12 cellular contexts compared by ENCODE assay signal in genomic region chr10:71752391-71753090, GRCh38. TPM values are rescaled to one million over a fixed set of nuclear protein-coding genes. Genes with fewer than 3 reads are reported as not detected.
A peak's percentile ranks its signal among the peaks of the same experiment; 100 is the strongest.
DNase-seq lines count a peak whose midpoint lies in the region; ATAC-seq and TF ChIP-seq lines count a peak whose summit lies in the region.
"Had no signal": no experiment of that assay in that cellular context is flagged by ENCODE, and none has a peak within 500 bp of the region (broad histone marks: within the 10 kb centered on the region; RNA-seq: fewer than 3 reads in every experiment).

No MANE protein-coding gene starts in this region.

- H3K4me3 Mint-ChIP-seq in stimulated activated naive CD8-positive, alpha-beta T cell treated with anti-CD3 and anti-CD28 coated beads, Interleukin-15, Interleukin-2, amounts not matched to agents 100 ng/mL and 50 ng/mL, for 24 hours: no peak overlapping the region
- peak overlapping the region; percentile 45 for H3K4me3 Mint-ChIP-seq in activated naive CD4-positive, alpha-beta T cell treated with anti-CD3 and anti-CD28 coated beads, Interleukin-2, amount 50 U/mL, for 24 hours

- peaks cover 96% of the 10 kb centered on the region for H3K4me1 Mint-ChIP-seq in stimulated activated naive CD8-positive, alpha-beta T cell treated with anti-CD3 and anti-CD28 coated beads, Interleukin-15, Interleukin-2, amounts not matched to agents 100 ng/mL and 50 ng/mL, for 24 hours (ENCODE audit: low read depth)
- peaks cover 93% of the 10 kb centered on the region for H3K4me1 Mint-ChIP-seq in activated naive CD4-positive, alpha-beta T cell treated with anti-CD3 and anti-CD28 coated beads, Interleukin-2, amount 50 U/mL, for 24 hours

- intact Hi-C loops in mucosa of descending colon (cut with DNase I, micrococcal nuclease): no loop called here

- H3K9me3 Mint-ChIP-seq in stimulated activated naive CD8-positive, alpha-beta T cell treated with anti-CD3 and anti-CD28 coated beads, Interleukin-15, Interleukin-2, amounts not matched to agents 100 ng/mL and 50 ng/mL, for 24 hours: no peaks in the 10 kb centered on the region
- no peaks in the 10 kb centered on the region for H3K9me3 Mint-ChIP-seq in activated naive CD4-positive, alpha-beta T cell treated with anti-CD3 and anti-CD28 coated beads, Interleukin-2, amount 50 U/mL, for 24 hours

- no peak for ATAC-seq in stimulated activated naive CD8-positive, alpha-beta T cell treated with anti-CD3 and anti-CD28 coated beads, Interleukin-15, Interleukin-2, amounts not matched to agents 100 U/mL and 50 U/mL, for 24 hours
- ATAC-seq in mucosa of descending colon (peak; percentile 3), HG03354 (IDR thresholded peaks at IDR 0.05; ENCODE audit: poor library complexity, severe bottlenecking, unreplicated experiment) (no peak), HG03196 (IDR thresholded peaks at IDR 0.05; ENCODE audit: unreplicated experiment) (no peak)

- no peak overlapping the region for H3K4me3 ChIP-seq in mucosa of descending colon
- H3K4me3 ChIP-seq: testis had no signal

- no peak for TF ChIP-seq CTCF in mucosa of descending colon (IDR thresholded peaks at IDR 0.05)

- H3K36me3 Mint-ChIP-seq in stimulated activated naive CD8-positive, alpha-beta T cell treated with anti-CD3 and anti-CD28 coated beads, Interleukin-15, Interleukin-2, amounts not matched to agents 100 ng/mL and 50 ng/mL, for 24 hours (ENCODE audit: low read depth): peaks cover 67% of the 10 kb centered on the region
- H3K36me3 Mint-ChIP-seq in activated naive CD4-positive, alpha-beta T cell treated with anti-CD3 and anti-CD28 coated beads, Interleukin-2, amount 50 U/mL, for 24 hours: peaks cover 29% of the 10 kb centered on the region

- H3K4me1 ChIP-seq in mucosa of descending colon (ENCODE audit: low read depth): peaks cover 45% of the 10 kb centered on the region

- H3K27ac Mint-ChIP-seq in stimulated activated naive CD8-positive, alpha-beta T cell treated with anti-CD3 and anti-CD28 coated beads, Interleukin-15, Interleukin-2, amounts not matched to agents 100 ng/mL and 50 ng/mL, for 24 hours: peak overlapping the region; percentile 86
- peak overlapping the region; percentile 91 for H3K27ac Mint-ChIP-seq in activated naive CD4-positive, alpha-beta T cell treated with anti-CD3 and anti-CD28 coated beads, Interleukin-2, amount 50 U/mL, for 24 hours

- no peaks in the 10 kb centered on the region for H3K36me3 ChIP-seq in mucosa of descending colon (ENCODE audit: low read depth)

- no peak for DNase-seq in stimulated activated naive CD8-positive, alpha-beta T cell treated with anti-CD3 and anti-CD28 coated beads, Interleukin-15, Interleukin-2, amounts not matched to agents 100 U/mL and 50 U/mL, for 24 hours
- DNase-seq in mucosa of descending colon (peak in 2 of 3 donors; percentile 52 to 67), NCI-H748 treated with DMSO at 0.1 percent for 48 hours (lab: John Stamatoyannopoulos, UW) (no peak), glomerular visceral epithelial cell (ENCODE audit: extremely low spot score) (no peak)
- DNase-seq: NCI-H1930, testis had no signal

- H3K27me3 Mint-ChIP-seq in stimulated activated naive CD8-positive, alpha-beta T cell treated with anti-CD3 and anti-CD28 coated beads, Interleukin-15, Interleukin-2, amounts not matched to agents 100 ng/mL and 50 ng/mL, for 24 hours: no peaks in the 10 kb centered on the region
- no peaks in the 10 kb centered on the region for H3K27me3 Mint-ChIP-seq in activated naive CD4-positive, alpha-beta T cell treated with anti-CD3 and anti-CD28 coated beads, Interleukin-2, amount 50 U/mL, for 24 hours

- H3K9me3 ChIP-seq in mucosa of descending colon: no peaks in the 10 kb centered on the region
- H3K9me3 ChIP-seq: testis had no signal

RNA-seq across cellular contexts. Expression of gene VSIR, which starts 20.8 kb away (rescaled TPM):
- 10 to 100 TPM; 48.1 to 71.0 (median 60.7) TPM for total RNA-seq in mucosa of descending colon
- total RNA-seq: H1 had no signal

RNA-seq across cellular contexts. Expression of gene C10orf105, which starts 33.0 kb away (rescaled TPM):
- under 1 TPM in 1 of 3 donors, not detected in 2; 0.10 TPM for total RNA-seq in mucosa of descending colon
- total RNA-seq: frontal cortex had no signal

Comparison
In these comparisons a context has a peak if more than half of its experiments do, and no peak if none do; other contexts are left out.
1. DNase-seq: peak in mucosa of descending colon (2 of 3); none in stimulated activated naive CD8-positive, alpha-beta T cell treated with anti-CD3 and anti-CD28 coated beads, Interleukin-15, Interleukin-2, amounts not matched to agents 100 U/mL and 50 U/mL, for 24 hours (single experiment), NCI-H748 treated with DMSO at 0.1 percent for 48 hours (single experiment) and glomerular visceral epithelial cell (single experiment).